Comparison of ENCODE assay signal across 25 cellular contexts in genomic region chr12:111605931-111606625, GRCh38. TPM values are rescaled to one million over a fixed set of nuclear protein-coding genes. Genes with fewer than 3 reads are reported as not detected.
DNase-seq lines count a peak whose midpoint lies in the region; ATAC-seq, FAIRE-seq and TF ChIP-seq lines count a peak whose summit lies in the region.
"Had no signal": no experiment of that assay in that cellular context is flagged by ENCODE, and none has a peak within 500 bp of the region (broad histone marks: within the 10 kb centered on the region; RNA-seq: fewer than 3 reads in every experiment).

No MANE protein-coding gene starts in this region.

- no peak overlapping the region for H3K4me2 ChIP-seq in GM23248 (ENCODE audit: unreplicated experiment)
- no peak overlapping the region for H3K4me2 ChIP-seq in astrocyte (ENCODE audit: low read length)
- no peak overlapping the region for H3K4me2 ChIP-seq in neuronal stem cell (ENCODE audit: insufficient read depth, low read length, poor library complexity, severe bottlenecking)
- H3K4me2 ChIP-seq in smooth muscle cell = no peak overlapping the region

- H3K23ac ChIP-seq in neuronal stem cell (ENCODE audit: low read depth, low read length, poor library complexity) = no peak overlapping the region

- no peak overlapping the region for H2BK120ac ChIP-seq in neuronal stem cell (ENCODE audit: low read depth, low read length)

- H4K20me1 ChIP-seq in GM23248 (ENCODE audit: insufficient read depth) (no peaks in the 10 kb centered on the region), astrocyte (ENCODE audit: insufficient read depth, low read length) (no peaks in the 10 kb centered on the region), smooth muscle cell (ENCODE audit: low read depth) (no peaks in the 10 kb centered on the region)

- H3K18ac ChIP-seq in neuronal stem cell (ENCODE audit: low read length) = no peak overlapping the region

- H3K9ac ChIP-seq in GM23248 = no peak overlapping the region
- H3K9ac ChIP-seq in astrocyte (ENCODE audit: low read length) = no peak overlapping the region
- H3K9ac ChIP-seq in neuronal stem cell (ENCODE audit: low read depth, low read length, poor library complexity) = no peak overlapping the region
- no peak overlapping the region for H3K9ac ChIP-seq in smooth muscle cell (ENCODE audit: low read depth)

- H3K27me3 ChIP-seq in GM23248 (replicated peaks; ENCODE audit: insufficient read depth) = no peaks in the 10 kb centered on the region
- no peaks in the 10 kb centered on the region for H3K27me3 ChIP-seq in astrocyte (ENCODE audit: insufficient read depth, low read length)
- H3K27me3 ChIP-seq in neuronal stem cell (ENCODE audit: control insufficient read depth in 3 of 3, insufficient read depth in 3 of 3, low read depth in 1 of 3, low read length in 3 of 3) = no peaks in the 10 kb centered on the region
- H3K27me3 ChIP-seq in smooth muscle cell (ENCODE audit: low read depth) = no peaks in the 10 kb centered on the region
- H3K27me3 ChIP-seq: SJSA1 had no signal

- H4K91ac ChIP-seq in neuronal stem cell (ENCODE audit: low read depth, low read length, poor library complexity) = no peak overlapping the region

- H3K27ac ChIP-seq in GM23248 = no peak overlapping the region
- no peak overlapping the region for H3K27ac ChIP-seq in astrocyte (ENCODE audit: low read depth, low read length)
- H3K27ac ChIP-seq in neuronal stem cell (replicated peaks; ENCODE audit: low read length) = no peak overlapping the region
- H3K27ac ChIP-seq in smooth muscle cell (ENCODE audit: low read depth) = no peak overlapping the region
- H3K27ac ChIP-seq: C4-2B, SJSA1 had no signal

- DNase-seq in GM23248 (peak; percentile 19), astrocyte (ENCODE audit: low read depth) (peak; percentile 18), fibroblast of peridontal ligament (ENCODE audit: extremely low read depth) (peak; percentile 59), neuronal stem cell (ENCODE audit: low spot score) (no peak), smooth muscle cell (lab: John Stamatoyannopoulos, UW; ENCODE audit: unreplicated experiment) (no peak), NCI-H2081 treated with DMSO at 0.1 percent for 48 hours (lab: John Stamatoyannopoulos, UW) (no peak)
- DNase-seq: 8988T; AML-193; Calu3; CD8-positive, alpha-beta memory T cell; DMS153; KBM-7; MM.1S; NCI-H1048; NCI-H1417 treated with DMSO at 0.1 percent for 48 hours; NCI-H187; NCI-H2227 treated with DMSO at 0.1 percent for 48 hours; NCI-H510A treated with DMSO at 0.1 percent for 48 hours; NCI-H774; NK-92 treated with Interleukin-12 subunit alpha and Interleukin-12 subunit beta, amount 100 ng/mL, for 24 hours had no signal

- H3K36me3 ChIP-seq in GM23248 (ENCODE audit: low read depth) (no peaks in the 10 kb centered on the region), astrocyte (ENCODE audit: insufficient read depth, low read length) (no peaks in the 10 kb centered on the region), neuronal stem cell (replicated peaks in 1 of 2; ENCODE audit: control insufficient read depth in 2 of 2, insufficient read depth in 2 of 2, low read length in 2 of 2) (no peaks in the 10 kb centered on the region), smooth muscle cell (ENCODE audit: low read depth) (no peaks in the 10 kb centered on the region)
- H3K36me3 ChIP-seq: SJSA1 had no signal

- no peak overlapping the region for H3K27ac Mint-ChIP-seq in astrocyte (ENCODE audit: unreplicated experiment)
- H3K27ac Mint-ChIP-seq: CD8-positive, alpha-beta memory T cell had no signal

- H3K36me3 Mint-ChIP-seq in astrocyte (ENCODE audit: low read depth, unreplicated experiment) = peaks cover 2% of the 10 kb centered on the region
- H3K36me3 Mint-ChIP-seq: CD8-positive, alpha-beta memory T cell had no signal

- H3K4me3 Mint-ChIP-seq in astrocyte (ENCODE audit: unreplicated experiment) = no peak overlapping the region

- no peaks in the 10 kb centered on the region for H3K9me3 Mint-ChIP-seq in astrocyte (ENCODE audit: unreplicated experiment)
- H3K9me3 Mint-ChIP-seq: CD8-positive, alpha-beta memory T cell had no signal

- in situ Hi-C loops in GM23248 (cut with MboI) = no loop called here

- FAIRE-seq in astrocyte (lab: Jason Lieb, UNC) = no peak
- FAIRE-seq: G401.6 had no signal

- no peak overlapping the region for H2AK5ac ChIP-seq in neuronal stem cell (ENCODE audit: low read depth, low read length)

- H3K4me1 ChIP-seq in GM23248 (ENCODE audit: insufficient read depth) (0 out of 2 replicates have a peak, but pooled peaks cover 7% of the 10 kb centered on the region), astrocyte (ENCODE audit: insufficient read depth, low read length) (peaks cover 4% of the 10 kb centered on the region), neuronal stem cell (ENCODE audit: control insufficient read depth in 2 of 2, insufficient read depth in 1 of 2, low read depth in 1 of 2, low read length in 2 of 2) (peaks cover 0 to 13% of the 10 kb centered on the region in 2 donors), smooth muscle cell (ENCODE audit: low read depth) (no peaks in the 10 kb centered on the region)
- H3K4me1 ChIP-seq: SJSA1 had no signal

- H3K4me3 ChIP-seq in GM23248 (no peak overlapping the region), astrocyte (ENCODE audit: insufficient read depth, low read depth, low read length) (no peak overlapping the region), neuronal stem cell (ENCODE audit: low read length in 2 of 2) (no peak overlapping the region), smooth muscle cell (no peak overlapping the region)
- H3K4me3 ChIP-seq: SJSA1 had no signal

- no peaks in the 10 kb centered on the region for H3K9me3 ChIP-seq in GM23248 (ENCODE audit: low read depth)
- H3K9me3 ChIP-seq in astrocyte (ENCODE audit: insufficient read depth, low read depth, low read length) = no peaks in the 10 kb centered on the region
- peaks cover 0 to 7% of the 10 kb centered on the region in 2 donors for H3K9me3 ChIP-seq in neuronal stem cell (replicated peaks in 1 of 2; ENCODE audit: control insufficient read depth in 2 of 2, insufficient read depth in 1 of 2, low read depth in 1 of 2, low read length in 2 of 2)
- no peaks in the 10 kb centered on the region for H3K9me3 ChIP-seq in smooth muscle cell (replicated peaks; ENCODE audit: low read depth)
- H3K9me3 ChIP-seq: SJSA1 had no signal

- H3K27me3 Mint-ChIP-seq in astrocyte (ENCODE audit: low read depth, unreplicated experiment) = no peaks in the 10 kb centered on the region
- H3K27me3 Mint-ChIP-seq: CD8-positive, alpha-beta memory T cell had no signal

- no peak overlapping the region for H3K14ac ChIP-seq in neuronal stem cell (ENCODE audit: low read length)

- H2BK5ac ChIP-seq in neuronal stem cell (ENCODE audit: low read length) = no peak overlapping the region

- 50 to 54% methylated on average over 4 of the region's 4 CpGs for WGBS in GM23248 (ENCODE audit: low coverage in 1 of 2, low lambda C conversion rate in 2 of 2, missing lambda C conversion rate in 2 of 2), 2 experiments
- no CpG with 5 or more reads among the region's 4 CpGs for WGBS in neuronal stem cell (ENCODE audit: extremely low coverage in 2 of 2, insufficient read length in 2 of 2, insufficient replicate concordance in 1 of 2), 2 donors
- WGBS in smooth muscle cell (ENCODE audit: low lambda C conversion rate) = 91% methylated on average over 4 of the region's 4 CpGs

- no peak overlapping the region for H4K8ac ChIP-seq in neuronal stem cell (ENCODE audit: low read depth, low read length)

- H3F3A ChIP-seq in GM23248 (ENCODE audit: insufficient read depth) (no peaks in the 10 kb centered on the region), smooth muscle cell (ENCODE audit: low read depth) (no peaks in the 10 kb centered on the region)

- no peaks in the 10 kb centered on the region for H3K79me1 ChIP-seq in neuronal stem cell (ENCODE audit: low read depth, low read length)

- no peak overlapping the region for H3K4ac ChIP-seq in neuronal stem cell (ENCODE audit: low read length)

- H2BK15ac ChIP-seq in neuronal stem cell (ENCODE audit: low read length) = no peak overlapping the region

- H3K79me2 ChIP-seq in GM23248 (ENCODE audit: insufficient read depth) (peaks cover 15% of the 10 kb centered on the region), astrocyte (ENCODE audit: insufficient read depth, low read length) (peaks cover 3% of the 10 kb centered on the region), smooth muscle cell (ENCODE audit: low read depth) (peaks cover 7% of the 10 kb centered on the region)

- TF ChIP-seq CTCF in astrocyte (IDR thresholded peaks at IDR 0.05; ENCODE audit: insufficient read depth, low read depth, low read length) (no peak), smooth muscle cell (IDR thresholded peaks at IDR 0.05; ENCODE audit: borderline replicate concordance, insufficient read depth, poor library complexity, severe bottlenecking) (no peak)

- no peaks in the 10 kb centered on the region for H3K4me1 Mint-ChIP-seq in astrocyte (ENCODE audit: low read depth, unreplicated experiment)
- H3K4me1 Mint-ChIP-seq: CD8-positive, alpha-beta memory T cell had no signal

- H2BK12ac ChIP-seq in neuronal stem cell (ENCODE audit: low read length) = no peak overlapping the region

- H2AFZ ChIP-seq in GM23248 = no peak overlapping the region
- H2AFZ ChIP-seq in astrocyte (ENCODE audit: low read depth, low read length) = no peak overlapping the region
- peak overlapping the region; percentile 79 for H2AFZ ChIP-seq in neuronal stem cell (ENCODE audit: low read length)
- H2AFZ ChIP-seq in smooth muscle cell (ENCODE audit: low read depth) = no peak overlapping the region

- H3K9me2 ChIP-seq in GM23248 (ENCODE audit: insufficient read depth) = no peaks in the 10 kb centered on the region

- ATAC-seq in GM21723 (IDR thresholded peaks at IDR 0.05; ENCODE audit: unreplicated experiment) (no peak), HG02852 (IDR thresholded peaks at IDR 0.05; ENCODE audit: unreplicated experiment) (no peak)

RNA-seq across cellular contexts. Expression of gene ATXN2, which starts 7.0 kb away (rescaled TPM):
- 15.0 and 19.2 TPM in 2 replicates for total RNA-seq in GM23248 (2014; rRNA removed; shearing (Covaris generic))
- polyA plus RNA-seq in GM23248 (2016; fragmentation: Nextera tagmentation; extraction: Ambion mirVana) (46.2 and 56.4 TPM in 2 replicates), smooth muscle cell (39.6 and 46.3 TPM in 2 replicates)
- total RNA-seq in astrocyte (58.0 and 63.0 TPM in 2 replicates), smooth muscle cell (26.8 and 29.3 TPM in 2 replicates)
- polyA plus RNA-seq in neuronal stem cell (2013, experiment 1 of 2) = 45.8 TPM
- 44.3 TPM for polyA plus RNA-seq in neuronal stem cell (2013, experiment 2 of 2)

Comparison
In these comparisons a context has a peak if more than half of its experiments do, and no peak if none do; other contexts are left out.
1. DNase-seq: peak in GM23248 (single experiment), astrocyte (single experiment) and fibroblast of peridontal ligament (single experiment); none in neuronal stem cell (single experiment), smooth muscle cell (single experiment) and NCI-H2081 treated with DMSO at 0.1 percent for 48 hours (single experiment).